9 cellular contexts compared by ENCODE assay signal in the genomic region with DNA sequence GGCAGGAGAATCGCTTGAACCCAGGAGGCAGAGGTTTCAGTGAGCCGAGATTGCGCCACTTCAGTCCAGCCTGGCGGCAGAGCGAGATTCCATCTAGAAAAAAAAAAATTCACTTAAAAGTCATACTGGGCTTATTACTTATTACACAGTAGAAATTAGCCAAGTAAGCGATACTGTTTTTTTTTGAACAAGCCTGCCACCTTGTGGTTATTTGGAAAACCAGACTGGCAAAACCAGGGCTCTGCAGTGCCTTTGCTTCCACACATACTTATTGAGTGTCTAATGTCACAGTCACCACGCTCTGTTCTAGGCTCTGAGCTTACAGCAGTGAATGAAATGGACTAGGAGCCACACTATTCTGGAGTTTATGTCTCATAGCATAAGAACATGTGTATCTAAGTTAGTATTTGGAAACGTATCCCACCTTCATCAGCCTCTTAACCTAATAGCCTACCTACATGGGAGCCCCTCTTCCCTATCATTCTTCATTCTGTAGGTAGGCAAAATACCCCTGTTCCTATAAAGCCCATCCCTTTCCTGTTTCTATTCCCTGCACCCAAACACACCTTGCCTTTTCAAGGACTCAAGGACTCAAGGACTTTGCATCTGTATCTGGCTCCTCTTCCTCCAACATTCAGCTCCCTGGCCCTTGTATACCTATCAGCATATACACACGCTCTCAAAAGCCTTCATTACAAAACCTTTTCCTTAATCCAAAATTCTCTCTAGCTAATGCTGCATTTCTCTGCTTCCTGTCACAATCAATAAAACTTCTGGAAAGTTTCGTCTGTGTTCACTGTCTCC. TPM values are rescaled to one million over a fixed set of nuclear protein-coding genes. Genes with fewer than 3 reads are reported as not detected.
DNase-seq lines count a peak whose midpoint lies in the region; ATAC-seq, FAIRE-seq and TF ChIP-seq lines count a peak whose summit lies in the region.
"Had no signal": no experiment of that assay in that cellular context is flagged by ENCODE, and none has a peak within 500 bp of the region (broad histone marks: within the 10 kb centered on the region; RNA-seq: fewer than 3 reads in every experiment).

No MANE protein-coding gene starts in this region.

- no peaks in the 10 kb centered on the region for H4K20me1 ChIP-seq in mammary epithelial cell (ENCODE audit: insufficient read depth, low read length)

- no TSS peak for BruUV-seq in mammary epithelial cell (replicated peaks; lab: Mats Ljungman, UMichigan)

- dilution Hi-C loops in mammary epithelial cell (cut with HindIII; ENCODE audit: low sequenced_read_pairs): loop anchor here (25.0 kb wide), 1 partner anchor 1084 kb away; no protein-coding TSS in a partner anchor

- H3K9ac ChIP-seq in mammary epithelial cell (ENCODE audit: insufficient read depth, low read length): no peak overlapping the region

- H3K4me3 ChIP-seq in mammary epithelial cell (replicated peaks in 1 of 3; ENCODE audit: insufficient read depth in 1 of 3, low read depth in 2 of 3, low read length in 3 of 3): no peak overlapping the region
- no peak overlapping the region for H3K4me3 ChIP-seq in upper lobe of left lung
- H3K4me3 ChIP-seq: SJCRH30 had no signal

- H2AFZ ChIP-seq in mammary epithelial cell (ENCODE audit: low read depth, low read length): peak overlapping the region; percentile 74

- H3K9me3 ChIP-seq in mammary epithelial cell (replicated peaks; ENCODE audit: insufficient read depth, low read length) (no peaks in the 10 kb centered on the region), upper lobe of left lung (no peaks in the 10 kb centered on the region)
- H3K9me3 ChIP-seq: SJCRH30 had no signal

- peak; percentile 92 for FAIRE-seq in HTR-8/SVneo (lab: Jason Lieb, UNC)

- ATAC-seq in GM19455 (IDR thresholded peaks at IDR 0.05; ENCODE audit: unreplicated experiment) (peak; percentile 59), upper lobe of left lung (ENCODE audit: low FRiP score in 2 of 2) (peak; percentile 71 to 88)

- H3K27ac ChIP-seq in mammary epithelial cell (ENCODE audit: insufficient read depth, low read depth, low read length): no peak overlapping the region
- H3K27ac ChIP-seq in upper lobe of left lung: no peak overlapping the region
- H3K27ac ChIP-seq: SJCRH30 had no signal

- intact Hi-C loops in mammary epithelial cell (cut with micrococcal nuclease): loop anchor here (1.0 to 5.0 kb wide), 4 partner anchors 513 to 1041 kb away; no protein-coding TSS in a partner anchor

- TF ChIP-seq EP300 in upper lobe of left lung (IDR thresholded peaks at IDR 0.05): no peak

- H3K36me3 ChIP-seq in mammary epithelial cell (ENCODE audit: insufficient read depth, low read length) (no peaks in the 10 kb centered on the region), upper lobe of left lung (no peaks in the 10 kb centered on the region)
- H3K36me3 ChIP-seq: SJCRH30 had no signal

- no peak for TF ChIP-seq POLR2A in upper lobe of left lung (IDR thresholded peaks at IDR 0.05)

- TF ChIP-seq CTCF in mammary epithelial cell (conservative IDR thresholded peaks at IDR 0.05 in 1 of 2, IDR thresholded peaks at IDR 0.05 in 1 of 2; ENCODE audit: extremely low read depth in 1 of 2, insufficient read depth in 1 of 2, low read depth in 1 of 2, low read length in 2 of 2) (peak; percentile 69 to 71), upper lobe of left lung (IDR thresholded peaks at IDR 0.05) (peak in 5 of 6 experiments; percentile 50 to 79 (median 63))

- in situ Hi-C loops in mammary epithelial cell (cut with MboI; ENCODE audit: low sequenced_read_pairs in 2 of 2): loop anchor here (25.0 kb wide), 3 partner anchors 834 to 1041 kb away; no protein-coding TSS in a partner anchor

- CTCF ChIA-PET in mammary epithelial cell (lab: Charles Lee; ENCODE audit: low non-redundant PET): interaction anchor here (0.6 kb wide), 1 partner anchor 267 kb away, joined by 3 read pairs; a partner anchor contains a TSS

- peaks cover 2% of the 10 kb centered on the region for H3K27me3 ChIP-seq in mammary epithelial cell (ENCODE audit: insufficient read depth, low read length)
- H3K27me3 ChIP-seq in upper lobe of left lung: no peaks in the 10 kb centered on the region
- H3K27me3 ChIP-seq: SJCRH30 had no signal

- 9% methylated on average over 10 of the region's 10 CpGs for WGBS in mammary epithelial cell (ENCODE audit: low coverage, missing lambda C conversion rate)
- 26 to 38% methylated on average over 10 of the region's 10 CpGs for WGBS in upper lobe of left lung, 2 donors

- H3K4me1 ChIP-seq in mammary epithelial cell (ENCODE audit: insufficient read depth, low read length) (peaks cover 9% of the 10 kb centered on the region), upper lobe of left lung (peaks cover 0 to 4% (median 1%) of the 10 kb centered on the region in 4 donors)
- H3K4me1 ChIP-seq: SJCRH30 had no signal

- H3K79me2 ChIP-seq in mammary epithelial cell (ENCODE audit: insufficient read depth, low read length): no peaks in the 10 kb centered on the region

- peak overlapping the region; percentile 49 for H3K4me2 ChIP-seq in mammary epithelial cell (ENCODE audit: insufficient read depth, low read depth, low read length)

- DNase-seq in DMS 273 (lab: John Stamatoyannopoulos, UW; ENCODE audit: unreplicated experiment): peak; percentile 78
- peak; percentile 88 for DNase-seq in HTR-8/SVneo (ENCODE audit: insufficient read length, low spot score)
- DNase-seq in NCI-H82 treated with DMSO at 0.1 percent for 48 hours (lab: John Stamatoyannopoulos, UW; ENCODE audit: unreplicated experiment): peak; percentile 28
- DNase-seq in mammary epithelial cell: peak; percentile 70
- DNase-seq in kidney tubule cell (ENCODE audit: low spot score): peak; percentile 85
- no peak for DNase-seq in upper lobe of left lung
- DNase-seq in stimulated activated CD4-positive, alpha-beta T cell treated with anti-CD3 and anti-CD28 coated beads, Interleukin-4, amount 100 ng/mL, for 24 hours: no peak

RNA-seq across cellular contexts. Expression of a gene that starts 13.9 kb away (rescaled TPM):
- total RNA-seq in mammary epithelial cell (10 to 100 TPM; 27.0 to 76.6 TPM), upper lobe of left lung (10 to 100 TPM; 19.8 to 78.7 (median 32.9) TPM)
- polyA plus RNA-seq in mammary epithelial cell: 60.4 TPM
- 15.7 TPM for polyA minus RNA-seq in mammary epithelial cell
- total RNA-seq: SJCRH30 had no signal

Comparison
In these comparisons a context has a peak if more than half of its experiments do, and no peak if none do; other contexts are left out.
1. DNase-seq: peak in DMS 273 (single experiment), HTR-8/SVneo (single experiment), NCI-H82 treated with DMSO at 0.1 percent for 48 hours (single experiment), mammary epithelial cell (single experiment) and kidney tubule cell (single experiment); none in upper lobe of left lung (0 of 2) and stimulated activated CD4-positive, alpha-beta T cell treated with anti-CD3 and anti-CD28 coated beads, Interleukin-4, amount 100 ng/mL, for 24 hours (single experiment).